In genomic region chr1:99004270-99005141, GRCh38 we compare ENCODE assay signal across 8 cellular contexts. TPM values are rescaled to one million over a fixed set of nuclear protein-coding genes. Genes with fewer than 3 reads are reported as not detected.
DNase-seq lines count a peak whose midpoint lies in the region; ATAC-seq and TF ChIP-seq lines count a peak whose summit lies in the region.

Gene PLPPR5, minus strand, starts transcription at chr1:99004861. Its CDS starts 190 bp downstream, at chr1:99004671.

- peaks cover 4% of the 10 kb centered on the region for H3K4me1 ChIP-seq in endocrine pancreas (ENCODE audit: control insufficient read depth, insufficient read depth, low read length)
- peaks cover 4% of the 10 kb centered on the region for H3K4me1 ChIP-seq in upper lobe of right lung

- intact Hi-C loops in upper lobe of right lung (cut with DNase I): no loop called here

- no peak for TF ChIP-seq CTCF in upper lobe of right lung (IDR thresholded peaks at IDR 0.05)

- DNase-seq in NCI-H748 (lab: John Stamatoyannopoulos, UW; ENCODE audit: unreplicated experiment): peak; percentile 48
- no peak for DNase-seq in NCI-H748 treated with DMSO at 0.1 percent for 48 hours (lab: John Stamatoyannopoulos, UW)
- DNase-seq in activated CD4-positive, CD25-positive, alpha-beta regulatory T cell treated with anti-CD3 and anti-CD28 coated beads, Interleukin-2, amount 50 U/mL, for 72 hours: peak; percentile 32
- DNase-seq in mucosa of gallbladder (ENCODE audit: low spot score): peak; percentile 11
- peak; percentile 59 for DNase-seq in upper lobe of right lung

- no peaks in the 10 kb centered on the region for H3K36me3 ChIP-seq in endocrine pancreas (ENCODE audit: control insufficient read depth, insufficient read depth, low read length)
- H3K36me3 ChIP-seq in upper lobe of right lung: no peaks in the 10 kb centered on the region

- ATAC-seq in upper lobe of right lung: peak; percentile 51
- no peak for ATAC-seq in GM21717 (IDR thresholded peaks at IDR 0.05; ENCODE audit: unreplicated experiment)
- ATAC-seq in GM18498 (IDR thresholded peaks at IDR 0.05; ENCODE audit: unreplicated experiment): no peak

- no peak within 1 kb of the TSS for H3K27ac ChIP-seq in upper lobe of right lung

- H3K4me3 ChIP-seq in endocrine pancreas (ENCODE audit: control insufficient read depth, insufficient read depth, low read length) (peak within 1 kb of the TSS; percentile 64), upper lobe of right lung (peak within 1 kb of the TSS; percentile 21)

- H3K9me3 ChIP-seq in endocrine pancreas (ENCODE audit: control insufficient read depth, low read length) (no peaks in the 10 kb centered on the region), upper lobe of right lung (no peaks in the 10 kb centered on the region)

- H3K9ac ChIP-seq in endocrine pancreas (ENCODE audit: control insufficient read depth, insufficient read depth, low read length): peak within 1 kb of the TSS; percentile 76

- H3K27me3 ChIP-seq in endocrine pancreas (ENCODE audit: control insufficient read depth, insufficient read depth, low read length): no peaks in the 10 kb centered on the region
- peaks cover 61% of the 10 kb centered on the region for H3K27me3 ChIP-seq in upper lobe of right lung

RNA-seq across cellular contexts. Expression of gene PLPPR5, which starts in this region (rescaled TPM):
- total RNA-seq in mucosa of gallbladder: not detected
- not detected for total RNA-seq in upper lobe of right lung

Comparison
In these comparisons a context has a peak if more than half of its experiments do, and no peak if none do; other contexts are left out.
1. Peak in DNase-seq in mucosa of gallbladder; RNA of the gene not detected or under 1 TPM.
2. Peak in DNase-seq, ATAC-seq and H3K4me3 ChIP-seq in upper lobe of right lung; RNA of the gene not detected or under 1 TPM.